8 cellular contexts compared by ENCODE assay signal in genomic region chr15:68820205-68820588, GRCh38. TPM values are rescaled to one million over a fixed set of nuclear protein-coding genes. Genes with fewer than 3 reads are reported as not detected.
DNase-seq lines count a peak whose midpoint lies in the region; ATAC-seq and TF ChIP-seq lines count a peak whose summit lies in the region.

No MANE protein-coding gene starts in this region.

- H3K4me3 Mint-ChIP-seq in activated naive CD8-positive, alpha-beta T cell, result peak overlapping the region; percentile 93

- peaks cover 6% of the 10 kb centered on the region for H4K20me1 ChIP-seq in hepatocyte (ENCODE audit: insufficient read depth, poor library complexity, severe bottlenecking)

- DNase-seq in DMS 273 (lab: John Stamatoyannopoulos, UW; ENCODE audit: unreplicated experiment) (peak; percentile 70), DMS 273 treated with DMSO at 0.1 percent for 48 hours (lab: John Stamatoyannopoulos, UW) (no peak), SJCRH30 (peak; percentile 41 to 56), hepatocyte (ENCODE audit: low spot score) (peak; percentile 71)

- no peaks in the 10 kb centered on the region for H3K9me3 ChIP-seq in SJCRH30 (replicated peaks)
- H3K9me3 ChIP-seq in hepatocyte (ENCODE audit: low read depth), result no peaks in the 10 kb centered on the region

- H3K4me3 ChIP-seq in SJCRH30 (peak overlapping the region; percentile 98), hepatocyte (peak overlapping the region; percentile 96), skin epidermis (peak overlapping the region; percentile 65 to 98 (median 93))

- peaks cover 40% of the 10 kb centered on the region for H3K4me1 Mint-ChIP-seq in activated naive CD8-positive, alpha-beta T cell (ENCODE audit: low read depth)

- H3K4me1 ChIP-seq in SJCRH30 (peaks cover 18% of the 10 kb centered on the region), hepatocyte (ENCODE audit: insufficient read depth) (peaks cover 20% of the 10 kb centered on the region)

- H3K36me3 ChIP-seq in SJCRH30, result peaks cover 11% of the 10 kb centered on the region; the same call in 1 of the 2 replicates
- no peaks in the 10 kb centered on the region for H3K36me3 ChIP-seq in hepatocyte (replicated peaks; ENCODE audit: insufficient read depth, low read depth)

- H3K27me3 ChIP-seq in SJCRH30, result no peaks in the 10 kb centered on the region
- H3K27me3 ChIP-seq in hepatocyte, result no peaks in the 10 kb centered on the region

- 5% methylated on average over 14 of the region's 31 CpGs for WGBS in hepatocyte (ENCODE audit: low lambda C conversion rate, missing lambda C conversion rate)

- peak overlapping the region; percentile 39 for H2AFZ ChIP-seq in hepatocyte

- no peak for TF ChIP-seq CTCF in hepatocyte (IDR thresholded peaks at IDR 0.05; ENCODE audit: poor library complexity)

- ATAC-seq in HG03025 (IDR thresholded peaks at IDR 0.05; ENCODE audit: low FRiP score, unreplicated experiment) (no peak), GM19023 (IDR thresholded peaks at IDR 0.05; ENCODE audit: unreplicated experiment) (no peak)

- H3K27ac Mint-ChIP-seq in activated naive CD8-positive, alpha-beta T cell, result peak overlapping the region; percentile 100

- H3K27ac ChIP-seq in SJCRH30, result peak overlapping the region; percentile 100
- peak overlapping the region; percentile 99 for H3K27ac ChIP-seq in hepatocyte
- H3K27ac ChIP-seq in skin epidermis, result peak overlapping the region; percentile 92 to 100 (median 99)

- no peaks in the 10 kb centered on the region for H3K9me3 Mint-ChIP-seq in activated naive CD8-positive, alpha-beta T cell (ENCODE audit: low read depth)

- no peaks in the 10 kb centered on the region for H3K9me2 ChIP-seq in hepatocyte (replicated peaks; ENCODE audit: insufficient read depth)

- H3K79me2 ChIP-seq in hepatocyte, result peaks cover 70% of the 10 kb centered on the region

- peak overlapping the region; percentile 82 for H3K4me2 ChIP-seq in hepatocyte

- H3K36me3 Mint-ChIP-seq in activated naive CD8-positive, alpha-beta T cell, result peaks cover 3% of the 10 kb centered on the region

- H3K27me3 Mint-ChIP-seq in activated naive CD8-positive, alpha-beta T cell, result no peaks in the 10 kb centered on the region

RNA-seq across cellular contexts. Expression of gene ANP32A, which starts 0.5 kb away (rescaled TPM):
- 246 and 273 TPM in 2 replicates for total RNA-seq in SJCRH30 (2014; rRNA removed; shearing (Covaris generic))
- 59.4 and 81.8 TPM in 2 replicates for total RNA-seq in hepatocyte
- polyA plus RNA-seq in hepatocyte, result 114 and 120 TPM in 2 replicates
